Comparison of ENCODE assay signal across 7 cellular contexts in genomic region chr18:11752116-11752911, GRCh38.
DNase-seq lines count a peak whose midpoint lies in the region; ATAC-seq and TF ChIP-seq lines count a peak whose summit lies in the region.

No MANE protein-coding gene starts in this region.

- H3K4me3 ChIP-seq in right cardiac atrium (ENCODE audit: low read length) (peak overlapping the region; percentile 41), skeletal muscle cell (ENCODE audit: low read depth, low read length) (peak overlapping the region; percentile 25)

- peak overlapping the region; percentile 80 for H3K4me3 Mint-ChIP-seq in WTC11

- no peaks in the 10 kb centered on the region for H3K9me3 Mint-ChIP-seq in WTC11

- peaks cover 24% of the 10 kb centered on the region for H3K4me1 Mint-ChIP-seq in WTC11

- CTCF ChIA-PET in WTC11 (lab: Charles Lee): interaction anchor here (1.0 to 1.8 kb wide), 5 partner anchors 9 to 97 kb away, joined by 3 to 8 read pairs (median 4); no protein-coding TSS in a partner anchor

- H3K27me3 Mint-ChIP-seq in WTC11 (ENCODE audit: low read depth): peaks cover 38% of the 10 kb centered on the region

- intact Hi-C loops in right cardiac atrium (cut with DNase I): no loop called here

- DNase-seq in HK-2 (ENCODE audit: unreplicated experiment): peak; percentile 27
- peak; percentile 54 for DNase-seq in WTC11 (ENCODE audit: low spot score)
- no peak for DNase-seq in right cardiac atrium
- peak; percentile 5 for DNase-seq in skeletal muscle cell (ENCODE audit: low read depth)
- DNase-seq in SIG-M5 (lab: John Stamatoyannopoulos, UW): no peak
- DNase-seq in DMS 273 treated with DMSO at 0.1 percent for 48 hours (lab: John Stamatoyannopoulos, UW): no peak

- 1% methylated on average over 64 of the region's 64 CpGs for WGBS in right cardiac atrium

- no peaks in the 10 kb centered on the region for H3K27me3 ChIP-seq in right cardiac atrium (ENCODE audit: control insufficient read depth, insufficient read depth)

- ATAC-seq in WTC11 (peak; percentile 58), right cardiac atrium (no peak), HG03175 (IDR thresholded peaks at IDR 0.05; ENCODE audit: unreplicated experiment) (no peak)

- H3K36me3 Mint-ChIP-seq in WTC11: no peaks in the 10 kb centered on the region; the same call in 1 of the 2 replicates

- H3K27ac Mint-ChIP-seq in WTC11: 0 out of 2 replicates have a peak overlapping the region, but pooled peaks have one; percentile 54

- TF ChIP-seq CTCF in WTC11 (IDR thresholded peaks at IDR 0.05): no peak

- H3K9me3 ChIP-seq in right cardiac atrium (ENCODE audit: control insufficient read depth, low read length): no peaks in the 10 kb centered on the region

- no peaks in the 10 kb centered on the region for H3K4me1 ChIP-seq in right cardiac atrium (ENCODE audit: control insufficient read depth, insufficient read depth, low read length)

- POLR2A ChIA-PET in WTC11 (lab: Charles Lee): no interaction called here

- H3K27ac ChIP-seq in right cardiac atrium (ENCODE audit: low read length): no peak overlapping the region

TF ChIP-seq in WTC11, 78 proteins besides CTCF, POLR2A, EP300 and RAD21:
- TF ChIP-seq FOXP1 (CRISPR knock-in tag; IDR thresholded peaks at IDR 0.05; ENCODE audit: borderline replicate concordance): 0 out of 2 replicates have a peak, but pooled peaks have one; percentile 39
- TF ChIP-seq ZNF423 (CRISPR knock-in tag; IDR thresholded peaks at IDR 0.05): peak; percentile 62; the same call in 1 of the 2 replicates
- 0 out of 2 replicates have a peak, but pooled peaks have one; percentile 56 for TF ChIP-seq TP53 (CRISPR knock-in tag; IDR thresholded peaks at IDR 0.05)
- no peak for TF ChIP-seq GTF2I (CRISPR knock-in tag; conservative IDR thresholded peaks at IDR 0.05)
- no peak for TF ChIP-seq ZNF396 (CRISPR knock-in tag; IDR thresholded peaks at IDR 0.05; ENCODE audit: borderline replicate concordance)
- TF ChIP-seq, protein P1, sequence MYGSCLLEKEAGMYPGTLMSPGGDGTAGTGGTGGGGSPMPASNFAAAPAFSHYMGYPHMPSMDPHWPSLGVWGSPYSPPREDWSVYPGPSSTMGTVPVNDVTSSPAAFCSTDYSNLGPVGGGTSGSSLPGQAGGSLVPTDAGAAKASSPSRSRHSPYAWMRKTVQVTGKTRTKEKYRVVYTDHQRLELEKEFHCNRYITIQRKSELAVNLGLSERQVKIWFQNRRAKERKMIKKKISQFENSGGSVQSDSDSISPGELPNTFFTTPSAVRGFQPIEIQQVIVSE (CRISPR knock-in tag; IDR thresholded peaks at IDR 0.05; ENCODE audit: borderline replicate concordance): no peak
- TF ChIP-seq NFE2L1 (CRISPR knock-in tag; IDR thresholded peaks at IDR 0.05): peak; percentile 36; the same call in 1 of the 2 replicates
- TF ChIP-seq MYBL2 (CRISPR knock-in tag; IDR thresholded peaks at IDR 0.05): 0 out of 2 replicates have a peak, but pooled peaks have one; percentile 38
- no peak for TF ChIP-seq ZNF671 (CRISPR knock-in tag; IDR thresholded peaks at IDR 0.05)
- peak; percentile 70; the same call in 1 of the 2 replicates for TF ChIP-seq MAX (CRISPR knock-in tag; IDR thresholded peaks at IDR 0.05)
- peak; percentile 44; the same call in 1 of the 2 replicates for TF ChIP-seq TEAD1 (CRISPR knock-in tag; IDR thresholded peaks at IDR 0.05)
- TF ChIP-seq TCF7 (CRISPR knock-in tag; IDR thresholded peaks at IDR 0.05; ENCODE audit: low read depth): no peak
TF ChIP-seq in WTC11: peak in this region for 7.

Comparison
In these comparisons a context has a peak if more than half of its experiments do, and no peak if none do; other contexts are left out.
1. DNase-seq: peak in HK-2 (single experiment), WTC11 (single experiment) and skeletal muscle cell (single experiment); none in right cardiac atrium (0 of 3), SIG-M5 (single experiment) and DMS 273 treated with DMSO at 0.1 percent for 48 hours (single experiment).